ENCODE assay signal across 8 cellular contexts in the genomic region with DNA sequence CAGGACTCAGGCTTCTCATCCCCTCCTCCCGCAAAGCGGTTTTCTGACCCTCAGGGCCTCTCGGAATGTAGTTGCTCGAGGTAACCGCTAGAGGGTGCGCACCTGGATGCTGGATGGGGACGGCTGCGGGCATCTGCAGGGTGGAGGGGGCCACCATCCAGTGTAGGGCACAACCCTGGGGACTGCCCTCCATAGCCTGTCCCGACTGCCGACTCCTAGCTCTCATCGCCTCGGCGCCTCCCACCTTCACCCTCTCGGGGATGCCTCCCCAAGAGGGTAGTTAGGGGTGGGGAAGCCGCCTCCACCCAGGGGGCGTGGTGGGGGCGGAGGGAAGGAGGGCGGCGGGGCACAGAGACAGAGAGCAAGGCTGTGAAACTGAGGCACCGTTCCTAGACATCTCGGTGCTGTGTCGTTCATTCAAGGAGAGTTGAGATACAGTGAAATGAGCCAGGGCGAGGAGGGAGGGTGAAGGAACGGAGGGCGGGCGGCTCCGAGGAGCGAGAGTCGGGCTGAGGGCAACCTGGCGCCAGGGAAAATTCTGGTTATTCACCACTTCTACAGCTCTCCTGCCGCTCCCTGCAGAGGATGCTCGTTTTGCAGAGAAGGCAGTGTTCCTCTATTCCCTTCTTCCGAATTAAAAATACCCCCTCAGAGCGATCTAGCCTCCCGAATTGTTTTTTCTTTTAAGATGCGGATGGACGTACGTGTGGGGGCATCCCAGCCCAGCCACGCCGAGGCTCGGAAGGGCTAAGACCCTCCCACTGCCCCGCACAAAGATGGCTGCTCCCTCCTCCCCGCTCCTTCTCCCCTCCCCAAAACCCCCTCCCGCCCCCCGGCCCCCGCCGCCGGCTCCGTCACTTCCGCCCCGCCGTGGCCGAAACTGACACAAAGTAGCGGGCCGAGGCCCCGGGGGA. TPM values are rescaled to one million over a fixed set of nuclear protein-coding genes. Genes with fewer than 3 reads are reported as not detected.
DNase-seq lines count a peak whose midpoint lies in the region; ATAC-seq and TF ChIP-seq lines count a peak whose summit lies in the region.

A gene with protein sequence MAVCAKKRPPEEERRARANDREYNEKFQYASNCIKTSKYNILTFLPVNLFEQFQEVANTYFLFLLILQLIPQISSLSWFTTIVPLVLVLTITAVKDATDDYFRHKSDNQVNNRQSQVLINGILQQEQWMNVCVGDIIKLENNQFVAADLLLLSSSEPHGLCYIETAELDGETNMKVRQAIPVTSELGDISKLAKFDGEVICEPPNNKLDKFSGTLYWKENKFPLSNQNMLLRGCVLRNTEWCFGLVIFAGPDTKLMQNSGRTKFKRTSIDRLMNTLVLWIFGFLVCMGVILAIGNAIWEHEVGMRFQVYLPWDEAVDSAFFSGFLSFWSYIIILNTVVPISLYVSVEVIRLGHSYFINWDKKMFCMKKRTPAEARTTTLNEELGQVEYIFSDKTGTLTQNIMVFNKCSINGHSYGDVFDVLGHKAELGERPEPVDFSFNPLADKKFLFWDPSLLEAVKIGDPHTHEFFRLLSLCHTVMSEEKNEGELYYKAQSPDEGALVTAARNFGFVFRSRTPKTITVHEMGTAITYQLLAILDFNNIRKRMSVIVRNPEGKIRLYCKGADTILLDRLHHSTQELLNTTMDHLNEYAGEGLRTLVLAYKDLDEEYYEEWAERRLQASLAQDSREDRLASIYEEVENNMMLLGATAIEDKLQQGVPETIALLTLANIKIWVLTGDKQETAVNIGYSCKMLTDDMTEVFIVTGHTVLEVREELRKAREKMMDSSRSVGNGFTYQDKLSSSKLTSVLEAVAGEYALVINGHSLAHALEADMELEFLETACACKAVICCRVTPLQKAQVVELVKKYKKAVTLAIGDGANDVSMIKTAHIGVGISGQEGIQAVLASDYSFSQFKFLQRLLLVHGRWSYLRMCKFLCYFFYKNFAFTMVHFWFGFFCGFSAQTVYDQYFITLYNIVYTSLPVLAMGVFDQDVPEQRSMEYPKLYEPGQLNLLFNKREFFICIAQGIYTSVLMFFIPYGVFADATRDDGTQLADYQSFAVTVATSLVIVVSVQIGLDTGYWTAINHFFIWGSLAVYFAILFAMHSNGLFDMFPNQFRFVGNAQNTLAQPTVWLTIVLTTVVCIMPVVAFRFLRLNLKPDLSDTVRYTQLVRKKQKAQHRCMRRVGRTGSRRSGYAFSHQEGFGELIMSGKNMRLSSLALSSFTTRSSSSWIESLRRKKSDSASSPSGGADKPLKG (plus strand): TSS at position 857 of the 914 bp plus-strand sequence. CDS start 2,617 bp downstream, outside the sequence.

- H3K36me3 ChIP-seq in SJSA1 (peaks cover 21% of the 10 kb centered on the region), neural progenitor cell (no peaks in the 10 kb centered on the region), stomach smooth muscle (ENCODE audit: control insufficient read depth in 2 of 2, insufficient read depth in 2 of 2, low read length in 2 of 2) (peaks cover 0 to 2% of the 10 kb centered on the region in 2 donors)

- H3K4me1 ChIP-seq in SJSA1 (replicated peaks) (peaks cover 15% of the 10 kb centered on the region), foreskin keratinocyte (peaks cover 24% of the 10 kb centered on the region), neural progenitor cell (peaks cover 25% of the 10 kb centered on the region), stomach smooth muscle (ENCODE audit: control insufficient read depth, insufficient read depth, low read length) (peaks cover 42% of the 10 kb centered on the region)

- DNase-seq in AG04450 (ENCODE audit: low read depth, low spot score) (no peak), LoVo (ENCODE audit: low spot score) (peak; percentile 51), SJSA1 (ENCODE audit: low read depth in 1 of 2, low spot score in 2 of 2) (peak; percentile 83 to 91), activated gamma-delta T cell treated with Interleukin-2 at 50 U/mL for 16 hours (peak; percentile 82), foreskin keratinocyte (peak in 1 of 2 donors; percentile 65), neural progenitor cell (ENCODE audit: low spot score) (peak; percentile 91)

- H3K9me3 ChIP-seq in AG04450 (ENCODE audit: control insufficient read depth, insufficient read depth, low read length) (no peaks in the 10 kb centered on the region), SJSA1 (replicated peaks) (no peaks in the 10 kb centered on the region), neural progenitor cell (ENCODE audit: low read depth) (no peaks in the 10 kb centered on the region), stomach smooth muscle (ENCODE audit: control insufficient read depth in 2 of 2, low read length in 2 of 2) (no peaks in the 10 kb centered on the region)

- H3K9ac ChIP-seq in neural progenitor cell (peak within 1 kb of the TSS; percentile 39), stomach smooth muscle (ENCODE audit: low read length in 2 of 2) (peak within 1 kb of the TSS; percentile 92 to 93)

- H3K27me3 Mint-ChIP-seq in neural progenitor cell (ENCODE audit: insufficient read depth, low read depth), result peaks cover 4% of the 10 kb centered on the region

- peak within 1 kb of the TSS; percentile 89 for H3K4me3 ChIP-seq in AG04450 (ENCODE audit: low read depth, low read length)
- H3K4me3 ChIP-seq in SJSA1, result peak within 1 kb of the TSS; percentile 95
- peak within 1 kb of the TSS; percentile 98 for H3K4me3 ChIP-seq in neural progenitor cell
- H3K4me3 ChIP-seq in stomach smooth muscle (ENCODE audit: low read length in 2 of 2), result peak within 1 kb of the TSS; percentile 83 to 91

- H3K79me2 ChIP-seq in neural progenitor cell (ENCODE audit: low read depth), result peaks cover 24% of the 10 kb centered on the region

- H3K27me3 ChIP-seq in AG04450 (ENCODE audit: control insufficient read depth, insufficient read depth, low read length), result peaks cover 22% of the 10 kb centered on the region
- no peaks in the 10 kb centered on the region for H3K27me3 ChIP-seq in SJSA1 (replicated peaks)
- H3K27me3 ChIP-seq in foreskin keratinocyte, result no peaks in the 10 kb centered on the region
- no peaks in the 10 kb centered on the region for H3K27me3 ChIP-seq in neural progenitor cell
- H3K27me3 ChIP-seq in stomach smooth muscle (ENCODE audit: control insufficient read depth in 1 of 2, insufficient read depth in 2 of 2, low read length in 2 of 2), result peaks cover 0 to 10% of the 10 kb centered on the region in 2 donors

- CTCF ChIA-PET in AG04450 (lab: Charles Lee), result interaction anchor here (0.5 to 6.5 kb wide), 14 partner anchors 9 to 595 kb away, joined by 3 to 127 read pairs (median 5); no protein-coding TSS in a partner anchor

- H3K4me3 Mint-ChIP-seq in neural progenitor cell, result peak within 1 kb of the TSS; percentile 98

- peak within 1 kb of the TSS; percentile 97 for H2AFZ ChIP-seq in neural progenitor cell (replicated peaks)

- TF ChIP-seq CTCF in AG04450 (IDR thresholded peaks at IDR 0.05; ENCODE audit: low read depth, low read length), result peak; percentile 95
- peak; percentile 86 for TF ChIP-seq CTCF in foreskin keratinocyte (conservative IDR thresholded peaks at IDR 0.05)
- peak; percentile 93 for TF ChIP-seq CTCF in neural progenitor cell (IDR thresholded peaks at IDR 0.05)

- H3F3A ChIP-seq in neural progenitor cell (ENCODE audit: low read depth), result peaks cover 23% of the 10 kb centered on the region

- H3K4me1 Mint-ChIP-seq in neural progenitor cell, result peaks cover 30% of the 10 kb centered on the region

- POLR2A ChIA-PET in AG04450 (lab: Yijun Ruan, JAX), result interaction anchor here (0.6 to 1.3 kb wide), 3 partner anchors 51 to 335 kb away, joined by 3 to 4 read pairs (median 3); a partner anchor contains a TSS

- ATAC-seq in GM19328 (IDR thresholded peaks at IDR 0.05; ENCODE audit: unreplicated experiment) (peak; percentile 42), foreskin keratinocyte (peak; percentile 45)

- peaks cover under 1% of the 10 kb centered on the region for H3K9me3 Mint-ChIP-seq in neural progenitor cell

- H3K4me2 ChIP-seq in neural progenitor cell, result peak within 1 kb of the TSS; percentile 100

- H3K27ac ChIP-seq in AG04450 (ENCODE audit: low read depth, low read length), result peak within 1 kb of the TSS; percentile 99
- H3K27ac ChIP-seq in SJSA1, result peak within 1 kb of the TSS; percentile 78
- peak within 1 kb of the TSS; percentile 29 for H3K27ac ChIP-seq in foreskin keratinocyte
- no peak within 1 kb of the TSS for H3K27ac ChIP-seq in neural progenitor cell
- peak within 1 kb of the TSS; percentile 96 for H3K27ac ChIP-seq in stomach smooth muscle (ENCODE audit: low read length)

- peak within 1 kb of the TSS; percentile 91 for H3K27ac Mint-ChIP-seq in neural progenitor cell

- no peaks in the 10 kb centered on the region for H3K36me3 Mint-ChIP-seq in neural progenitor cell

- peaks cover 32% of the 10 kb centered on the region for H4K20me1 ChIP-seq in neural progenitor cell (ENCODE audit: low read depth)

RNA-seq across cellular contexts. Expression of the gene that starts here (rescaled TPM):
- polyA plus RNA-seq in AG04450 (2011; rRNA removed), result 42.5 and 45.7 TPM in 2 replicates
- 52.4 and 56.3 TPM in 2 replicates for polyA minus RNA-seq in AG04450 (2011; rRNA and poly(A)+ RNA removed)
- 36.9 and 77.8 TPM in 2 replicates for total RNA-seq in SJSA1 (2014; rRNA removed; shearing (Covaris generic))
- 21.2 and 23.1 TPM in 2 replicates for total RNA-seq in foreskin keratinocyte
- 9.0 and 10.0 TPM in 2 replicates for polyA plus RNA-seq in foreskin keratinocyte
- total RNA-seq in neural progenitor cell (ENCODE audit: low replicate concordance), result 41.6 and 63.4 TPM in 2 replicates
